Comparison of ENCODE assay signal across 11 cellular contexts in the genomic region with DNA sequence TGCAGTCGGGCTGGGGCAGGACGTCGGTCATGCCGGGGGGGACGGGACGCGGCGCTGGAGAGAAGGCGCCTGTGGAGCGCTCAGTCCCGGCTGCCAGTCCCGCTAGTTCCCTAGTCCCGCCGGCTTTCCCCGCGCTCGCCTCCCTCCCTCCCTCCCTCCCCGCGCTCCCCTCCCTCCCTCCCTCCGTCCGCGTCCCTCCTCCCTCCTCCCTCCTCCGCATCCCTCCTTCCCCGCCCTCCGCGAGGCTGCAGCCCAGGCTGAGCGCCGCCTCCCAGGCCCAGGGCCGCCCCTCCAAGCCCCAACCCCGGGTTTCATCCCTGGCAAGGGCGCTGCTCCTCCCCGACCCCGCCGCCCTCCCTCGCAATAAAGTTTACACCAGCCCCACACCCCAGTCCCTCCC. TPM values are rescaled to one million over a fixed set of nuclear protein-coding genes. Genes with fewer than 3 reads are reported as not detected.
A peak's percentile ranks its signal among the peaks of the same experiment; 100 is the strongest.
DNase-seq lines count a peak whose midpoint lies in the region; ATAC-seq, FAIRE-seq and TF ChIP-seq lines count a peak whose summit lies in the region.
"Had no signal": no experiment of that assay in that cellular context is flagged by ENCODE, and none has a peak within 500 bp of the region (broad histone marks: within the 10 kb centered on the region; RNA-seq: fewer than 3 reads in every experiment).

No MANE protein-coding gene starts in this region.

- POLR2A ChIA-PET in HepG2 (lab: Yijun Ruan, JAX) = no interaction called here
- POLR2A ChIA-PET in activated CD8-positive, alpha-beta T cell treated with anti-CD3 and anti-CD28 coated beads for 36 hours (lab: Charles Lee) = no interaction called here

- no peak overlapping the region for H3K27ac Mint-ChIP-seq in activated CD8-positive, alpha-beta T cell treated with anti-CD3 and anti-CD28 coated beads for 36 hours
- no peak overlapping the region for H3K27ac Mint-ChIP-seq in activated T-cell treated with anti-CD3 and anti-CD28 coated beads, Interleukin-2, amount 50 U/mL, for 72 hours

- no peaks in the 10 kb centered on the region for H3K9me3 Mint-ChIP-seq in activated CD8-positive, alpha-beta T cell treated with anti-CD3 and anti-CD28 coated beads for 36 hours
- no peaks in the 10 kb centered on the region for H3K9me3 Mint-ChIP-seq in activated T-cell treated with anti-CD3 and anti-CD28 coated beads, Interleukin-2, amount 50 U/mL, for 72 hours
- H3K9me3 Mint-ChIP-seq: activated CD4-positive, alpha-beta T cell treated with anti-CD3 and anti-CD28 coated beads, Interleukin-2, amount 10 ng/mL, durations not matched to agents 7 days and 5 days had no signal

- intact Hi-C loops in HepG2 (cut with micrococcal nuclease; ENCODE audit: unreplicated experiment) = no loop called here
- intact Hi-C loops in activated CD8-positive, alpha-beta T cell treated with anti-CD3 and anti-CD28 coated beads for 36 hours (cut with micrococcal nuclease) = no loop called here

- no peaks in the 10 kb centered on the region for H4K20me1 ChIP-seq in HepG2 (ENCODE audit: insufficient read depth, low read length)

- no peak overlapping the region for H2AFZ ChIP-seq in HepG2 (ENCODE audit: low read length)

- H3K4me1 ChIP-seq in NT2/D1 (ENCODE audit: insufficient read depth, insufficient read length) (peaks cover 8% of the 10 kb centered on the region), HepG2 (ENCODE audit: insufficient read depth, low read length) (no peaks in the 10 kb centered on the region; the same call in 1 of the 2 replicates), thoracic aorta (ENCODE audit: control insufficient read depth in 1 of 2, low read depth in 2 of 2) (peaks cover 25 to 51% of the 10 kb centered on the region in 2 donors)
- H3K4me1 ChIP-seq: right lobe of liver had no signal

- H3K4me2 ChIP-seq in HepG2 (ENCODE audit: low read depth, low read length) = no peak overlapping the region

- DNase-seq in NT2/D1 (ENCODE audit: low read depth, low spot score) = peak; percentile 55
- DNase-seq in fibroblast of mammary gland (ENCODE audit: low read depth) = peak; percentile 38
- no peak for DNase-seq in HepG2 (ENCODE audit: low spot score)
- DNase-seq in thoracic aorta (ENCODE audit: low spot score) = no peak
- DNase-seq in activated CD8-positive, alpha-beta T cell treated with anti-CD3 and anti-CD28 coated beads for 36 hours = no peak
- DNase-seq in activated T-cell treated with anti-CD3 and anti-CD28 coated beads, Interleukin-2, amount 50 U/mL, for 72 hours = no peak
- no peak for DNase-seq in RKO (ENCODE audit: low spot score)
- no peak for DNase-seq in GM20000 (ENCODE audit: low spot score)
- DNase-seq: activated CD4-positive, alpha-beta T cell treated with anti-CD3 and anti-CD28 coated beads, Interleukin-2, amount 10 ng/mL, durations not matched to agents 7 days and 5 days; DMS79; right lobe of liver had no signal

- TF ChIP-seq CTCF in fibroblast of mammary gland (conservative IDR thresholded peaks at IDR 0.05; ENCODE audit: control insufficient read depth, insufficient read depth, low read depth, low read length) = no peak
- no peak for TF ChIP-seq CTCF in HepG2 (CRISPR knock-in tag; IDR thresholded peaks at IDR 0.05)
- no peak for TF ChIP-seq CTCF in thoracic aorta (IDR thresholded peaks at IDR 0.05)
- TF ChIP-seq CTCF in activated CD8-positive, alpha-beta T cell treated with anti-CD3 and anti-CD28 coated beads for 36 hours (IDR thresholded peaks at IDR 0.05) = no peak
- no peak for TF ChIP-seq CTCF in GM20000 (IDR thresholded peaks at IDR 0.05; ENCODE audit: extremely low read depth, missing control alignments)

- CTCF ChIA-PET in HepG2 (lab: Yijun Ruan, JAX; ENCODE audit: low intra/inter-chr PET ratio, low total read pairs) = no interaction called here
- CTCF ChIA-PET in activated CD8-positive, alpha-beta T cell treated with anti-CD3 and anti-CD28 coated beads for 36 hours (lab: Charles Lee) = interaction anchor here (1.2 kb wide), 1 partner anchor 25 kb away, joined by 3 read pairs; no protein-coding TSS in a partner anchor

- H3K4me1 Mint-ChIP-seq in activated CD8-positive, alpha-beta T cell treated with anti-CD3 and anti-CD28 coated beads for 36 hours (ENCODE audit: low read depth) = no peaks in the 10 kb centered on the region
- no peaks in the 10 kb centered on the region for H3K4me1 Mint-ChIP-seq in activated T-cell treated with anti-CD3 and anti-CD28 coated beads, Interleukin-2, amount 50 U/mL, for 72 hours (ENCODE audit: low read depth)
- H3K4me1 Mint-ChIP-seq: activated CD4-positive, alpha-beta T cell treated with anti-CD3 and anti-CD28 coated beads, Interleukin-2, amount 10 ng/mL, durations not matched to agents 7 days and 5 days had no signal

- H3K79me2 ChIP-seq in HepG2 (ENCODE audit: insufficient read depth, low read length) = no peaks in the 10 kb centered on the region

- TF ChIP-seq POLR2A in HepG2 (IDR thresholded peaks at IDR 0.05; ENCODE audit: insufficient read depth in 1 of 2, low read depth in 2 of 2, low read length in 2 of 2) = no peak

- H3K36me3 Mint-ChIP-seq in activated CD8-positive, alpha-beta T cell treated with anti-CD3 and anti-CD28 coated beads for 36 hours (ENCODE audit: low read depth) = peaks cover 2% of the 10 kb centered on the region
- no peaks in the 10 kb centered on the region for H3K36me3 Mint-ChIP-seq in activated T-cell treated with anti-CD3 and anti-CD28 coated beads, Interleukin-2, amount 50 U/mL, for 72 hours (ENCODE audit: insufficient read depth in 2 of 2)

- BruUV-seq in HepG2 (replicated peaks; lab: Mats Ljungman, UMichigan) = no TSS peak

- H3K4me3 ChIP-seq in NT2/D1 (ENCODE audit: insufficient read length, low read depth) (peak overlapping the region; percentile 21), fibroblast of mammary gland (ENCODE audit: control insufficient read depth, low read depth, low read length) (no peak overlapping the region), HepG2 (replicated peaks in 1 of 3; ENCODE audit: insufficient read depth in 1 of 3, low read depth in 2 of 3, low read length in 3 of 3) (no peak overlapping the region), thoracic aorta (peak overlapping the region; percentile 67)
- H3K4me3 ChIP-seq: right lobe of liver had no signal

- in situ Hi-C loops in HepG2 (cut with HindIII; ENCODE audit: extremely low pct_ligation_motif_present, low pct_unique_long_range_greater_than_20kb) = no loop called here

- peaks cover 8% of the 10 kb centered on the region for H3K36me3 ChIP-seq in NT2/D1 (ENCODE audit: insufficient read depth, insufficient read length, low read length)
- H3K36me3 ChIP-seq in HepG2 (replicated peaks in 1 of 2; ENCODE audit: control insufficient read depth in 1 of 2, insufficient read depth in 2 of 2, low read length in 2 of 2) = 0 out of 5 replicates have a peak, but pooled peaks cover 0 to 1% of the 10 kb centered on the region in 2 experiments
- no peaks in the 10 kb centered on the region for H3K36me3 ChIP-seq in thoracic aorta
- H3K36me3 ChIP-seq: right lobe of liver had no signal

- H3K9ac ChIP-seq in NT2/D1 (ENCODE audit: insufficient read length, low read depth) = peak overlapping the region; percentile 42
- no peak overlapping the region for H3K9ac ChIP-seq in HepG2 (ENCODE audit: insufficient read depth, low read depth, low read length)

- no peaks in the 10 kb centered on the region for H3K9me3 ChIP-seq in NT2/D1 (ENCODE audit: insufficient read depth, low read length)
- no peaks in the 10 kb centered on the region for H3K9me3 ChIP-seq in HepG2 (ENCODE audit: low read length)
- no peaks in the 10 kb centered on the region for H3K9me3 ChIP-seq in thoracic aorta
- H3K9me3 ChIP-seq: right lobe of liver had no signal

- WGBS in HepG2 (ENCODE audit: low lambda C conversion rate) = 92% methylated on average over 35 of the region's 35 CpGs

- ATAC-seq in HepG2 = no peak
- ATAC-seq in thoracic aorta (ENCODE audit: insufficient number of reproducible peaks, low FRiP score, low read depth) = no peak
- ATAC-seq in activated CD8-positive, alpha-beta T cell treated with anti-CD3 and anti-CD28 coated beads for 36 hours = no peak
- no peak for ATAC-seq in activated T-cell treated with anti-CD3 and anti-CD28 coated beads, Interleukin-2, amount 50 U/mL, for 72 hours (replicated peaks in 1 of 2)

- H3K27ac ChIP-seq in HepG2 (ENCODE audit: extremely low read length, insufficient read depth, low read length) (no peak overlapping the region), thoracic aorta (peak overlapping the region; percentile 5 to 37)
- H3K27ac ChIP-seq: right lobe of liver had no signal

- FAIRE-seq in HepG2 (lab: Jason Lieb, UNC) = no peak

- H3K27me3 ChIP-seq in NT2/D1 (ENCODE audit: insufficient read depth, insufficient read length) (no peaks in the 10 kb centered on the region), HepG2 (ENCODE audit: control insufficient read depth in 1 of 2, insufficient read depth in 2 of 2, low read length in 2 of 2) (no peaks in the 10 kb centered on the region), thoracic aorta (replicated peaks; ENCODE audit: insufficient read depth) (no peaks in the 10 kb centered on the region)
- H3K27me3 ChIP-seq: right lobe of liver had no signal

- no peak for TF ChIP-seq EP300 in HepG2 (IDR thresholded peaks at IDR 0.05; ENCODE audit: low read depth in 2 of 2, low read length in 2 of 2)
- TF ChIP-seq EP300 in HepG2 (CRISPR knock-in tag; IDR thresholded peaks at IDR 0.05; ENCODE audit: borderline replicate concordance) = no peak

- no peaks in the 10 kb centered on the region for H3K27me3 Mint-ChIP-seq in activated CD8-positive, alpha-beta T cell treated with anti-CD3 and anti-CD28 coated beads for 36 hours
- no peaks in the 10 kb centered on the region for H3K27me3 Mint-ChIP-seq in activated T-cell treated with anti-CD3 and anti-CD28 coated beads, Interleukin-2, amount 50 U/mL, for 72 hours (ENCODE audit: low read depth)
- H3K27me3 Mint-ChIP-seq: activated CD4-positive, alpha-beta T cell treated with anti-CD3 and anti-CD28 coated beads, Interleukin-2, amount 10 ng/mL, durations not matched to agents 7 days and 5 days had no signal

- H3K4me3 Mint-ChIP-seq in activated CD8-positive, alpha-beta T cell treated with anti-CD3 and anti-CD28 coated beads for 36 hours = no peak overlapping the region
- H3K4me3 Mint-ChIP-seq in activated T-cell treated with anti-CD3 and anti-CD28 coated beads, Interleukin-2, amount 50 U/mL, for 72 hours = no peak overlapping the region
- H3K4me3 Mint-ChIP-seq: activated CD4-positive, alpha-beta T cell treated with anti-CD3 and anti-CD28 coated beads, Interleukin-2, amount 10 ng/mL, durations not matched to agents 7 days and 5 days had no signal

- TF ChIP-seq RAD21 in HepG2 (CRISPR knock-in tag; IDR thresholded peaks at IDR 0.05) = no peak

RNA-seq across cellular contexts. Expression of a gene that starts 34.8 kb away (rescaled TPM):
- total RNA-seq in HepG2 (2016; rRNA removed; fragmentation: Illumina TruSeq; extraction: Trizol) (15.5 and 16.3 TPM in 2 replicates), thoracic aorta (10 to 100 TPM; 12.6 to 13.0 TPM)
- total RNA-seq in HepG2 (2016; cell fraction: cytosol; rRNA removed; fragmentation: Illumina TruSeq; extraction: Trizol; ENCODE audit: low read depth) = 4.9 and 5.4 TPM in 2 replicates
- 15.6 and 15.9 TPM in 2 replicates for total RNA-seq in HepG2 (2016; cell fraction: insoluble cytoplasmic fraction; rRNA removed; fragmentation: Illumina TruSeq; extraction: Trizol)
- total RNA-seq in HepG2 (2016; cell fraction: membrane; rRNA removed; fragmentation: Illumina TruSeq; extraction: Trizol) = 11.2 and 11.4 TPM in 2 replicates
- total RNA-seq in HepG2 (2016; cell fraction: nucleus; rRNA removed; fragmentation: Illumina TruSeq; extraction: Trizol) = 10.4 and 11.1 TPM in 2 replicates
- polyA plus RNA-seq in HepG2 (2011; rRNA removed) = 5.9 and 6.2 TPM in 2 replicates
- 7.1 and 7.6 TPM in 2 replicates for polyA plus RNA-seq in HepG2 (2011; cell fraction: cytosol; rRNA removed)
- 6.4 and 7.1 TPM in 2 replicates for polyA plus RNA-seq in HepG2 (2011; cell fraction: nucleus; rRNA removed)
- polyA plus RNA-seq in HepG2 (2012) = 6.3 and 7.0 TPM in 2 replicates
- 4.7 and 4.8 TPM in 2 replicates for polyA plus RNA-seq in HepG2 (2016; cell fraction: cytosol; fragmentation: Illumina TruSeq; extraction: Trizol; ENCODE audit: low read depth)
- polyA plus RNA-seq in HepG2 (2016; cell fraction: insoluble cytoplasmic fraction; fragmentation: Illumina TruSeq; extraction: Trizol; ENCODE audit: low read depth) = 15.5 and 17.0 TPM in 2 replicates
- 8.7 and 9.5 TPM in 2 replicates for polyA plus RNA-seq in HepG2 (2016; cell fraction: membrane; fragmentation: Illumina TruSeq; extraction: Trizol; ENCODE audit: low read depth)
- polyA plus RNA-seq in HepG2 (2016; cell fraction: nucleus; fragmentation: Illumina TruSeq; extraction: Trizol; ENCODE audit: insufficient read depth, low read depth) = 13.9 and 14.1 TPM in 2 replicates
- 13.7 and 22.2 TPM in 2 replicates for polyA minus RNA-seq in HepG2 (2011; rRNA and poly(A)+ RNA removed; ENCODE audit: low replicate concordance)
- 4.3 and 4.9 TPM in 2 replicates for polyA minus RNA-seq in HepG2 (2011; cell fraction: cytosol; rRNA and poly(A)+ RNA removed)
- polyA minus RNA-seq in HepG2 (2011; cell fraction: nucleus; rRNA and poly(A)+ RNA removed) = 19.9 and 20.0 TPM in 2 replicates
- 10 to 100 TPM in 1 of 2 experiments, 1 to 10 TPM in 1; 8.8 to 10.2 TPM for total RNA-seq in activated CD8-positive, alpha-beta T cell treated with anti-CD3 and anti-CD28 coated beads for 36 hours
- 10 to 100 TPM; 10.3 to 12.0 TPM for total RNA-seq in activated T-cell treated with anti-CD3 and anti-CD28 coated beads, Interleukin-2, amount 50 U/mL, for 72 hours

RNA-seq across cellular contexts. Expression of a gene that starts 52.1 kb away (rescaled TPM):
- total RNA-seq in HepG2 (2016; rRNA removed; fragmentation: Illumina TruSeq; extraction: Trizol) = 21.3 and 22.2 TPM in 2 replicates
- 13.3 and 13.9 TPM in 2 replicates for total RNA-seq in HepG2 (2016; cell fraction: cytosol; rRNA removed; fragmentation: Illumina TruSeq; extraction: Trizol; ENCODE audit: low read depth)
- total RNA-seq in HepG2 (2016; cell fraction: insoluble cytoplasmic fraction; rRNA removed; fragmentation: Illumina TruSeq; extraction: Trizol) = 16.8 and 27.5 TPM in 2 replicates
- total RNA-seq in HepG2 (2016; cell fraction: membrane; rRNA removed; fragmentation: Illumina TruSeq; extraction: Trizol) = 21.1 and 21.3 TPM in 2 replicates
- 15.4 and 15.6 TPM in 2 replicates for total RNA-seq in HepG2 (2016; cell fraction: nucleus; rRNA removed; fragmentation: Illumina TruSeq; extraction: Trizol)
- 22.3 and 24.3 TPM in 2 replicates for polyA plus RNA-seq in HepG2 (2011; rRNA removed)
- polyA plus RNA-seq in HepG2 (2011; cell fraction: cytosol; rRNA removed) = 21.0 and 28.9 TPM in 2 replicates
- polyA plus RNA-seq in HepG2 (2011; cell fraction: nucleus; rRNA removed) = 17.8 and 20.8 TPM in 2 replicates
- polyA plus RNA-seq in HepG2 (2012) = 14.8 and 16.8 TPM in 2 replicates
- polyA plus RNA-seq in HepG2 (2016; cell fraction: cytosol; fragmentation: Illumina TruSeq; extraction: Trizol; ENCODE audit: low read depth) = 11.0 and 11.8 TPM in 2 replicates
- 23.0 and 33.6 TPM in 2 replicates for polyA plus RNA-seq in HepG2 (2016; cell fraction: insoluble cytoplasmic fraction; fragmentation: Illumina TruSeq; extraction: Trizol; ENCODE audit: low read depth)
- polyA plus RNA-seq in HepG2 (2016; cell fraction: membrane; fragmentation: Illumina TruSeq; extraction: Trizol; ENCODE audit: low read depth) = 21.3 and 21.9 TPM in 2 replicates
- polyA plus RNA-seq in HepG2 (2016; cell fraction: nucleus; fragmentation: Illumina TruSeq; extraction: Trizol; ENCODE audit: insufficient read depth, low read depth) = 24.4 and 29.9 TPM in 2 replicates
- polyA minus RNA-seq in HepG2 (2011; rRNA and poly(A)+ RNA removed; ENCODE audit: low replicate concordance) = 9.8 and 67.1 TPM in 2 replicates
- polyA minus RNA-seq in HepG2 (2011; cell fraction: cytosol; rRNA and poly(A)+ RNA removed) = 23.8 and 25.1 TPM in 2 replicates
- polyA minus RNA-seq in HepG2 (2011; cell fraction: nucleus; rRNA and poly(A)+ RNA removed) = 16.8 and 18.4 TPM in 2 replicates
- 10 to 100 TPM; 13.9 to 18.9 TPM for total RNA-seq in thoracic aorta
- 1 to 10 TPM; 1.2 to 1.4 TPM for total RNA-seq in activated CD8-positive, alpha-beta T cell treated with anti-CD3 and anti-CD28 coated beads for 36 hours
- 1 to 10 TPM; 1.2 to 1.7 TPM for total RNA-seq in activated T-cell treated with anti-CD3 and anti-CD28 coated beads, Interleukin-2, amount 50 U/mL, for 72 hours

Comparison
In these comparisons a context has a peak if more than half of its experiments do, and no peak if none do; other contexts are left out.
1. DNase-seq: peak in NT2/D1 (single experiment) and fibroblast of mammary gland (single experiment); none in HepG2 (single experiment), thoracic aorta (single experiment), activated CD8-positive, alpha-beta T cell treated with anti-CD3 and anti-CD28 coated beads for 36 hours (single experiment), activated T-cell treated with anti-CD3 and anti-CD28 coated beads, Interleukin-2, amount 50 U/mL, for 72 hours (0 of 2), RKO (single experiment) and GM20000 (single experiment).
2. H3K4me3 ChIP-seq: peak in NT2/D1 (single experiment) and thoracic aorta (single experiment); none in fibroblast of mammary gland (single experiment) and HepG2 (0 of 3).